ENCODE assay signal across 1 cellular context in the genomic region with DNA sequence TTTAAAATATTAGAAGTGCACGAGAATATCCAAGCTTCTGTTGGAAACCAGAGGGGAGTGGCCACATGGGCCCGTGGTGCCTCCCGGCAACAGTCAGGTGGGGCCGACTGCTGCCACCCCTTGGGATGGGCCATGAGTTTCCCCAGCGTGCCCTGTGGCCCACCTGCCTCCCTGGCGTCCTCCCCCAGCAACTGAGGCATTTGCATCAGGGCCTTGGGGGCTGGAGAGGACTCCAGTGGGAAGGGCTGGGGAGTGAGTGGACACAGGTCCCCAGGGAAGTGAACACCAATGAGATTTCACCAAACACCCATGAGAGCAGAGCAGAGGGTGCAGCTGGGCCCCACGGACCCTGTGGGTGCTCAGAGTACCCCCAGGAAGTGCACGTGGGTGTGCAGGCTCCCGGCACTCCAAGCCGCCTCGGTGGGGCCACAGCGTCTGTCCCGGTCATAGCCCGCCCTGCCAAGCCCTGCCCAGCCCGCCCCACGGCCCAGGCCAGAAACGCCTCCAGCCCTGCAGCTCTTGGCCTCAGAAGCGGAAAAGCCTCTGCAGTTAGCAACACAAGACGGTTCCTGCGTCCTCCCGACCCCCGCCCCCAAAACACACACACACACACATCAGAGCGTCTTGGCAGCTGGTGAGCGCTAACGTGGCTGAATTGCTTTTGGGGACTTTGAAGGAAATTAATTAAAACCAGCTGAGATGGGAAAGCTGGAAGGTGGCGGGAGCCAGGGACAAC.
TF ChIP-seq lines count a peak whose summit lies in the region.

No MANE protein-coding gene starts in this region.

TF ChIP-seq in HepG2, 621 proteins besides CTCF, POLR2A, EP300 and RAD21:
- no peak for TF ChIP-seq ZNF263 (CRISPR knock-in tag; IDR thresholded peaks at IDR 0.05)
- TF ChIP-seq GFI1 (CRISPR knock-in tag; IDR thresholded peaks at IDR 0.05; ENCODE audit: borderline replicate concordance) = no peak
- no peak for TF ChIP-seq MBNL3 (CRISPR knock-in tag; conservative IDR thresholded peaks at IDR 0.05)
